Comparison of ENCODE assay signal across 17 cellular contexts in genomic region chr14:93954516-93954830, GRCh38. TPM values are rescaled to one million over a fixed set of nuclear protein-coding genes. Genes with fewer than 3 reads are reported as not detected.
A peak's percentile ranks its signal among the peaks of the same experiment; 100 is the strongest.
DNase-seq lines count a peak whose midpoint lies in the region; ATAC-seq, FAIRE-seq and TF ChIP-seq lines count a peak whose summit lies in the region.
"Had no signal": no experiment of that assay in that cellular context is flagged by ENCODE, and none has a peak within 500 bp of the region (broad histone marks: within the 10 kb centered on the region; RNA-seq: fewer than 3 reads in every experiment).

No MANE protein-coding gene starts in this region.

- TF ChIP-seq CTCF in Loucy (conservative IDR thresholded peaks at IDR 0.05; ENCODE audit: low read length) (no peak), colonic mucosa (IDR thresholded peaks at IDR 0.05) (no peak), psoas muscle (IDR thresholded peaks at IDR 0.05) (no peak), ascending aorta (IDR thresholded peaks at IDR 0.05) (no peak)

- H4K20me1 ChIP-seq in Loucy (ENCODE audit: insufficient read depth, low read length, poor library complexity, severe bottlenecking), result no peaks in the 10 kb centered on the region

- H3K4me3 ChIP-seq in Loucy (ENCODE audit: low read length, poor library complexity, severe bottlenecking) (peak overlapping the region; percentile 67), colonic mucosa (no peak overlapping the region), psoas muscle (no peak overlapping the region), ascending aorta (no peak overlapping the region)
- H3K4me3 ChIP-seq: A549 had no signal

- POLR2A ChIA-PET in activated CD4-positive, alpha-beta T cell treated with anti-CD3 and anti-CD28 coated beads, Interleukin-2, amount 10 ng/mL, durations not matched to agents 7 days and 5 days (lab: Charles Lee), result interaction anchor here (0.5 kb wide), 1 partner anchor 1583 kb away, joined by 4 read pairs; no protein-coding TSS in a partner anchor

- peak overlapping the region; percentile 66 for H3K4me3 Mint-ChIP-seq in activated CD4-positive, alpha-beta T cell treated with anti-CD3 and anti-CD28 coated beads, Interleukin-2, amount 10 ng/mL, durations not matched to agents 7 days and 5 days

- peak overlapping the region; percentile 70 for H3K4me2 ChIP-seq in Loucy (ENCODE audit: low read depth, low read length, poor library complexity, severe bottlenecking)
- H3K4me2 ChIP-seq: A549 had no signal

- H3K27ac ChIP-seq in colonic mucosa (no peak overlapping the region), psoas muscle (peak overlapping the region; percentile 98), ascending aorta (peak overlapping the region in 1 of 2 donors; percentile 9)
- H3K27ac ChIP-seq: A549 had no signal

- no peak for TF ChIP-seq POLR2A in GM12892 (IDR thresholded peaks at IDR 0.05; ENCODE audit: low read depth, low read length)

- peaks cover 85% of the 10 kb centered on the region for H3K4me1 Mint-ChIP-seq in activated CD4-positive, alpha-beta T cell treated with anti-CD3 and anti-CD28 coated beads, Interleukin-2, amount 10 ng/mL, durations not matched to agents 7 days and 5 days

- ATAC-seq in psoas muscle, result no peak
- ATAC-seq: A549 had no signal

- intact Hi-C loops in colonic mucosa (cut with DNase I) (no loop called here), psoas muscle (cut with DNase I) (no loop called here), ascending aorta (cut with DNase I) (no loop called here)

- peaks cover 24% of the 10 kb centered on the region for H3K36me3 Mint-ChIP-seq in activated CD4-positive, alpha-beta T cell treated with anti-CD3 and anti-CD28 coated beads, Interleukin-2, amount 10 ng/mL, durations not matched to agents 7 days and 5 days (ENCODE audit: low read depth)

- no peak for DNase-seq in activated CD4-positive, alpha-beta T cell treated with anti-CD3 and anti-CD28 coated beads, Interleukin-2, amount 10 ng/mL, durations not matched to agents 7 days and 5 days
- no peak for DNase-seq in activated CD4-positive, alpha-beta T cell treated with anti-CD3 and anti-CD28 coated beads for 48 hours
- no peak for DNase-seq in colonic mucosa
- DNase-seq in psoas muscle, result peak in 1 of 2 donors; percentile 32
- no peak for DNase-seq in ascending aorta (ENCODE audit: low spot score in 2 of 2)
- no peak for DNase-seq in GM12892 (ENCODE audit: insufficient read length)
- no peak for DNase-seq in HPDE6-E6E7 (ENCODE audit: extremely low spot score)
- DNase-seq: activated naive CD4-positive, alpha-beta T cell treated with anti-CD3 and anti-CD28 coated beads, Interleukin-2, amount 50 U/mL, for 16 hours; cerebellar nuclear complex; SW 1271 had no signal

- WGBS in psoas muscle, 3 donors, result 42 to 80% (median 56%) methylated on average over 4 of the region's 4 CpGs

- H3F3A ChIP-seq in Loucy (ENCODE audit: low read depth), result no peaks in the 10 kb centered on the region

- CTCF ChIA-PET in activated CD4-positive, alpha-beta T cell treated with anti-CD3 and anti-CD28 coated beads, Interleukin-2, amount 10 ng/mL, durations not matched to agents 7 days and 5 days (lab: Charles Lee), result interaction anchor here (2.1 to 14.5 kb wide), 3 partner anchors 13 to 22 kb away, joined by 7 to 173 read pairs (median 54); partner anchors contain the start of gene ASB2

- H3K79me2 ChIP-seq in Loucy (ENCODE audit: insufficient read depth, low read length), result no peaks in the 10 kb centered on the region

- peaks cover 70% of the 10 kb centered on the region for H3K4me1 ChIP-seq in Loucy (ENCODE audit: insufficient read depth, low read length, poor library complexity, severe bottlenecking)
- no peaks in the 10 kb centered on the region for H3K4me1 ChIP-seq in colonic mucosa
- peaks cover 92% of the 10 kb centered on the region for H3K4me1 ChIP-seq in psoas muscle
- H3K4me1 ChIP-seq in ascending aorta, result peaks cover 6 to 37% of the 10 kb centered on the region in 2 donors

- H3K36me3 ChIP-seq in Loucy (ENCODE audit: insufficient read depth, low read length) (no peaks in the 10 kb centered on the region), colonic mucosa (no peaks in the 10 kb centered on the region), psoas muscle (ENCODE audit: insufficient read depth in 1 of 2, low read depth in 1 of 2) (peaks cover 0 to 94% of the 10 kb centered on the region in 2 donors), ascending aorta (peaks cover 42 to 47% of the 10 kb centered on the region in 2 donors)

- no peaks in the 10 kb centered on the region for H3K27me3 Mint-ChIP-seq in activated CD4-positive, alpha-beta T cell treated with anti-CD3 and anti-CD28 coated beads, Interleukin-2, amount 10 ng/mL, durations not matched to agents 7 days and 5 days

- peak overlapping the region; percentile 89 for H3K27ac Mint-ChIP-seq in activated CD4-positive, alpha-beta T cell treated with anti-CD3 and anti-CD28 coated beads, Interleukin-2, amount 10 ng/mL, durations not matched to agents 7 days and 5 days

- H3K27me3 ChIP-seq in Loucy (ENCODE audit: insufficient read depth, low read length, poor library complexity, severe bottlenecking), result no peaks in the 10 kb centered on the region
- H3K27me3 ChIP-seq in colonic mucosa, result no peaks in the 10 kb centered on the region
- H3K27me3 ChIP-seq in psoas muscle (ENCODE audit: insufficient read depth in 3 of 3, low read length in 2 of 3), result no peaks in the 10 kb centered on the region
- H3K27me3 ChIP-seq in ascending aorta, result no peaks in the 10 kb centered on the region

- H3K9me3 ChIP-seq in Loucy (ENCODE audit: insufficient read depth, low read depth, low read length) (no peaks in the 10 kb centered on the region), colonic mucosa (no peaks in the 10 kb centered on the region), psoas muscle (no peaks in the 10 kb centered on the region), ascending aorta (no peaks in the 10 kb centered on the region)
- H3K9me3 ChIP-seq: A549, thoracic aorta had no signal

- no peak overlapping the region for H3K9ac ChIP-seq in Loucy (ENCODE audit: low read depth, low read length, poor library complexity, severe bottlenecking)
- H3K9ac ChIP-seq in colonic mucosa (ENCODE audit: low read depth in 2 of 2, low read length in 2 of 2), result peak overlapping the region; percentile 8 to 43

- H3K9me3 Mint-ChIP-seq in activated CD4-positive, alpha-beta T cell treated with anti-CD3 and anti-CD28 coated beads, Interleukin-2, amount 10 ng/mL, durations not matched to agents 7 days and 5 days, result no peaks in the 10 kb centered on the region

- H3K9me2 ChIP-seq in Loucy (replicated peaks; ENCODE audit: low read depth, low read length), result no peaks in the 10 kb centered on the region

- no peak for FAIRE-seq in GM12892 (lab: Jason Lieb, UNC)
- FAIRE-seq: A549, D721Med, HTR-8/SVneo had no signal

- H2AFZ ChIP-seq in Loucy (ENCODE audit: low read length), result no peak overlapping the region

RNA-seq across cellular contexts. Expression of gene ASB2, which starts 21.9 kb away (rescaled TPM):
- 10 to 100 TPM; 20.7 to 21.1 TPM for total RNA-seq in activated CD4-positive, alpha-beta T cell treated with anti-CD3 and anti-CD28 coated beads, Interleukin-2, amount 10 ng/mL, durations not matched to agents 7 days and 5 days
- total RNA-seq in colonic mucosa (10 to 100 TPM in 1 of 2 donors, 1 to 10 TPM in 1; 1.3 to 13.4 TPM), psoas muscle (100 to 1,000 TPM; 148 to 443 (median 252) TPM), ascending aorta (58.6 TPM)
- polyA plus RNA-seq in psoas muscle, result 100 to 1,000 TPM in 2 of 3 donors, 10 to 100 TPM in 1; 41.2 to 460 (median 217) TPM
- 25.2 TPM for polyA plus RNA-seq in GM12892 (2012; ENCODE audit: missing spikeins)
- total RNA-seq: lung microvascular endothelial cell had no signal

RNA-seq across cellular contexts. Expression of gene FAM181A, which starts 27.3 kb away (rescaled TPM):
- not detected for total RNA-seq in activated CD4-positive, alpha-beta T cell treated with anti-CD3 and anti-CD28 coated beads, Interleukin-2, amount 10 ng/mL, durations not matched to agents 7 days and 5 days
- total RNA-seq in colonic mucosa (not detected), psoas muscle (not detected), ascending aorta (not detected)
- under 1 TPM in 2 of 3 donors, not detected in 1; 0.14 to 0.32 TPM for polyA plus RNA-seq in psoas muscle
- not detected for polyA plus RNA-seq in GM12892 (2012; ENCODE audit: missing spikeins)
- total RNA-seq: lung microvascular endothelial cell, thoracic aorta had no signal
- polyA plus RNA-seq: A549, esophagus had no signal

RNA-seq across cellular contexts. Expression of gene CCDC197, which starts 42.6 kb away (rescaled TPM):
- total RNA-seq in activated CD4-positive, alpha-beta T cell treated with anti-CD3 and anti-CD28 coated beads, Interleukin-2, amount 10 ng/mL, durations not matched to agents 7 days and 5 days, result not detected
- total RNA-seq in colonic mucosa (not detected), psoas muscle (1 to 10 TPM in 3 of 4 donors, under 1 TPM in 1; 0.71 to 3.9 (median 2.2) TPM), ascending aorta (not detected)
- under 1 TPM; 0.04 to 0.69 (median 0.61) TPM for polyA plus RNA-seq in psoas muscle
- polyA plus RNA-seq in GM12892 (2012; ENCODE audit: missing spikeins), result not detected
- total RNA-seq: lung microvascular endothelial cell, thoracic aorta had no signal
- polyA plus RNA-seq: A549, esophagus had no signal
